ENCODE assay signal across 1 cellular context in the genomic region with DNA sequence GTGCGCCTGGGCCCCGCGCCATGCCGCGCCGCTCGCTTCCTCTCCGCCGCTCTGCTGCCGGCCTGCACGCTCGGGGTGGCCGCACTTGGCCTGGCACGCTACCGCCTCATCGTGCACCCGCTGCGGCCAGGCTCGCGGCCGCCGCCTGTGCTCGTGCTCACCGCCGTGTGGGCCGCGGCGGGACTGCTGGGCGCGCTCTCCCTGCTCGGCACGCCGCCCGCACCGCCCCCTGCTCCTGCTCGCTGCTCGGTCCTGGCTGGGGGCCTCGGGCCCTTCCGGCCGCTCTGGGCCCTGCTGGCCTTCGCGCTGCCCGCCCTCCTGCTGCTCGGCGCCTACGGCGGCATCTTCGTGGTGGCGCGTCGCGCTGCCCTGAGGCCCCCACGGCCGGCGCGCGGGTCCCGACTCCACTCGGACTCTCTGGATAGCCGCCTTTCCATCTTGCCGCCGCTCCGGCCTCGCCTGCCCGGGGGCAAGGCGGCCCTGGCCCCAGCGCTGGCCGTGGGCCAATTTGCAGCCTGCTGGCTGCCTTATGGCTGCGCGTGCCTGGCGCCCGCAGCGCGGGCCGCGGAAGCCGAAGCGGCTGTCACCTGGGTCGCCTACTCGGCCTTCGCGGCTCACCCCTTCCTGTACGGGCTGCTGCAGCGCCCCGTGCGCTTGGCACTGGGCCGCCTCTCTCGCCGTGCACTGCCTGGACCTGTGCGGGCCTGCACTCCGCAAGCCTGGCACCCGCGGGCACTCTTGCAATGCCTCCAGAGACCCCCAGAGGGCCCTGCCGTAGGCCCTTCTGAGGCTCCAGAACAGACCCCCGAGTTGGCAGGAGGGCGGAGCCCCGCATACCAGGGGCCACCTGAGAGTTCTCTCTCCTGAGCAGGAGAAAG.
TF ChIP-seq lines count a peak whose summit lies in the region.

No MANE protein-coding gene starts in this region.

TF ChIP-seq in WTC11, 78 proteins besides CTCF, POLR2A, EP300 and RAD21 (continued from another document):
- TF ChIP-seq, protein P1, sequence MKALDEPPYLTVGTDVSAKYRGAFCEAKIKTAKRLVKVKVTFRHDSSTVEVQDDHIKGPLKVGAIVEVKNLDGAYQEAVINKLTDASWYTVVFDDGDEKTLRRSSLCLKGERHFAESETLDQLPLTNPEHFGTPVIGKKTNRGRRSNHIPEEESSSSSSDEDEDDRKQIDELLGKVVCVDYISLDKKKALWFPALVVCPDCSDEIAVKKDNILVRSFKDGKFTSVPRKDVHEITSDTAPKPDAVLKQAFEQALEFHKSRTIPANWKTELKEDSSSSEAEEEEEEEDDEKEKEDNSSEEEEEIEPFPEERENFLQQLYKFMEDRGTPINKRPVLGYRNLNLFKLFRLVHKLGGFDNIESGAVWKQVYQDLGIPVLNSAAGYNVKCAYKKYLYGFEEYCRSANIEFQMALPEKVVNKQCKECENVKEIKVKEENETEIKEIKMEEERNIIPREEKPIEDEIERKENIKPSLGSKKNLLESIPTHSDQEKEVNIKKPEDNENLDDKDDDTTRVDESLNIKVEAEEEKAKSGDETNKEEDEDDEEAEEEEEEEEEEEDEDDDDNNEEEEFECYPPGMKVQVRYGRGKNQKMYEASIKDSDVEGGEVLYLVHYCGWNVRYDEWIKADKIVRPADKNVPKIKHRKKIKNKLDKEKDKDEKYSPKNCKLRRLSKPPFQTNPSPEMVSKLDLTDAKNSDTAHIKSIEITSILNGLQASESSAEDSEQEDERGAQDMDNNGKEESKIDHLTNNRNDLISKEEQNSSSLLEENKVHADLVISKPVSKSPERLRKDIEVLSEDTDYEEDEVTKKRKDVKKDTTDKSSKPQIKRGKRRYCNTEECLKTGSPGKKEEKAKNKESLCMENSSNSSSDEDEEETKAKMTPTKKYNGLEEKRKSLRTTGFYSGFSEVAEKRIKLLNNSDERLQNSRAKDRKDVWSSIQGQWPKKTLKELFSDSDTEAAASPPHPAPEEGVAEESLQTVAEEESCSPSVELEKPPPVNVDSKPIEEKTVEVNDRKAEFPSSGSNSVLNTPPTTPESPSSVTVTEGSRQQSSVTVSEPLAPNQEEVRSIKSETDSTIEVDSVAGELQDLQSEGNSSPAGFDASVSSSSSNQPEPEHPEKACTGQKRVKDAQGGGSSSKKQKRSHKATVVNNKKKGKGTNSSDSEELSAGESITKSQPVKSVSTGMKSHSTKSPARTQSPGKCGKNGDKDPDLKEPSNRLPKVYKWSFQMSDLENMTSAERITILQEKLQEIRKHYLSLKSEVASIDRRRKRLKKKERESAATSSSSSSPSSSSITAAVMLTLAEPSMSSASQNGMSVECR (CRISPR knock-in tag; IDR thresholded peaks at IDR 0.05; ENCODE audit: borderline replicate concordance) = peak; percentile 96
- TF ChIP-seq, protein P2, sequence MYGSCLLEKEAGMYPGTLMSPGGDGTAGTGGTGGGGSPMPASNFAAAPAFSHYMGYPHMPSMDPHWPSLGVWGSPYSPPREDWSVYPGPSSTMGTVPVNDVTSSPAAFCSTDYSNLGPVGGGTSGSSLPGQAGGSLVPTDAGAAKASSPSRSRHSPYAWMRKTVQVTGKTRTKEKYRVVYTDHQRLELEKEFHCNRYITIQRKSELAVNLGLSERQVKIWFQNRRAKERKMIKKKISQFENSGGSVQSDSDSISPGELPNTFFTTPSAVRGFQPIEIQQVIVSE (CRISPR knock-in tag; IDR thresholded peaks at IDR 0.05; ENCODE audit: borderline replicate concordance) = no peak; the same call in 1 of the 2 replicates
